Comparison of ENCODE assay signal across 16 cellular contexts in genomic region chr7:157047148-157047547, GRCh38. TPM values are rescaled to one million over a fixed set of nuclear protein-coding genes. Genes with fewer than 3 reads are reported as not detected.
"Had no signal": no experiment of that assay in that cellular context is flagged by ENCODE, and none has a peak within 500 bp of the region (broad histone marks: within the 10 kb centered on the region; RNA-seq: fewer than 3 reads in every experiment).

No MANE protein-coding gene starts in this region.

- H3K4me1 Mint-ChIP-seq: activated CD4-positive, alpha-beta T cell treated with anti-CD3 and anti-CD28 coated beads for 36 hours had no signal

- H3K9me3 ChIP-seq: tibial artery, uterus had no signal

- H3K4me3 ChIP-seq: cardiac muscle cell, left lung, tibial artery, uterus had no signal

- H3K27me3 ChIP-seq: uterus had no signal

- H3K27ac Mint-ChIP-seq: activated CD4-positive, alpha-beta T cell treated with anti-CD3 and anti-CD28 coated beads for 36 hours; activated T-helper 1 cell treated with anti-CD3 and anti-CD28 coated beads, Interleukin-12 subunit alpha, Interleukin-12 subunit beta, Interleukin-2, Interleukin-4 antibody, amounts not matched to agents 30 ng/mL and 10 ng/mL and 1 ng/mL, durations not matched to agents 14 hours and 24 hours and 36 hours; nephron progenitor cell had no signal

- DNase-seq: activated CD4-positive, alpha-beta T cell treated with anti-CD3 and anti-CD28 coated beads for 36 hours; activated naive CD4-positive, alpha-beta T cell; aorta; effector CD4-positive, alpha-beta T cell; glutamatergic neuron; left lung; mesendoderm; nephron progenitor cell; T-helper 9 cell; tibial artery; uterus; WERI-Rb-1 had no signal

- H3K4me3 Mint-ChIP-seq: activated CD4-positive, alpha-beta T cell treated with anti-CD3 and anti-CD28 coated beads for 36 hours; activated T-helper 1 cell treated with anti-CD3 and anti-CD28 coated beads, Interleukin-12 subunit alpha, Interleukin-12 subunit beta, Interleukin-2, Interleukin-4 antibody, amounts not matched to agents 30 ng/mL and 10 ng/mL and 1 ng/mL, durations not matched to agents 14 hours and 24 hours and 36 hours; nephron progenitor cell had no signal

- H3K27ac ChIP-seq: cardiac muscle cell, left lung, tibial artery, uterus, WERI-Rb-1 had no signal

- H3K36me3 ChIP-seq: cardiac muscle cell, left lung, tibial artery, uterus, WERI-Rb-1 had no signal

- ATAC-seq: activated CD4-positive, alpha-beta T cell treated with anti-CD3 and anti-CD28 coated beads for 36 hours; left lung had no signal

- H3K4me1 ChIP-seq: left lung, tibial artery, uterus had no signal

- H3K9me3 Mint-ChIP-seq: activated T-helper 1 cell treated with anti-CD3 and anti-CD28 coated beads, Interleukin-12 subunit alpha, Interleukin-12 subunit beta, Interleukin-2, Interleukin-4 antibody, amounts not matched to agents 30 ng/mL and 10 ng/mL and 1 ng/mL, durations not matched to agents 14 hours and 24 hours and 36 hours had no signal

RNA-seq across cellular contexts. Expression of gene MNX1, which starts 36.7 kb away (rescaled TPM):
- total RNA-seq: activated CD4-positive, alpha-beta T cell treated with anti-CD3 and anti-CD28 coated beads for 36 hours; activated T-helper 1 cell treated with anti-CD3 and anti-CD28 coated beads, Interleukin-12 subunit alpha, Interleukin-12 subunit beta, Interleukin-2, Interleukin-4 antibody, amounts not matched to agents 30 ng/mL and 10 ng/mL and 1 ng/mL, durations not matched to agents 14 hours and 24 hours and 36 hours; aorta; endothelial cell of umbilical vein; omental fat pad had no signal
- polyA plus RNA-seq: endothelial cell of umbilical vein had no signal
